8 cellular contexts compared by ENCODE assay signal in the genomic region with DNA sequence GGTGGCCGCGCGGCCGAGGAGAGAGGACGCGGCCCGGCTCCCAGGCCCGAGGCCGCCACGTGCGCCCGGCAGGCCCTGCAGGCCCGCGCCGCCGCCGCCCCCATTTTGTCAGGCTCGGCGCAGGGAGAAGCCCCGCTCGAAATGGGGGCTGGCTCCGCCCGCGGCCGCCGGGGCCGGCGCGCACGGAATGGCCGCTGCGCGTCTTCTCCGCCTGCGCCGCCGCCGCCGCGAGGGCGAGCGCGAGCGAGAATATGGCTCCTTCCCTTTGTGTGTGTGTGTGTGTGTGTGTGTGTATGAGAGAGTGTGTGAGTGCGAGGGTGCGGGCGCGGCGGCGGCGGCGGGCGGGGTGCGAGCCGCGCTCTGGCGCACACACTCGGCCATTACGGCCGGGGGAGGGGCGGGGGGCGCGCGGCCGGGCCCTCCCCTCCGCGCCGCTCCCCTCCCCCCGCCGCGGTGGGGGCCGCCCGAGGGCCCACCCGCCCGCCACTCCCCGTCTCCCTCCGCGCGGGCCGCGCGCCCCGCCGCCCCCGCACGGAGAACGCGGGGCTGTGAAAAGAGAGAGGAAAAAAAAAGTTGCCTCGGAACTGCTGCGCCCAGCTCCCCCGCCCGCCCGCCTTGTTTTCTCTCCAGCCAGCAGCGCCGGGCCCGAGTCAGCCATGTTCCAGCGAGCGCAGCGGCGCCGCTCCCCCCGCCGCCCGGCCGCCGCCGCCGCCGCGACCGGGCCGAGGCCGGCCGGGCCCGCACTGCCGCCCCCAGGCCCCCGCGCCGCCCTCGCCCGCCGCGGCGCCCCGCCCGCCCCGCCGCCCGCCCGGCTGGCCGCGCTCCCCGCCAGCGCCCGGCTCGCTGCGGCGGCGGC. TPM values are rescaled to one million over a fixed set of nuclear protein-coding genes. Genes with fewer than 3 reads are reported as not detected.
DNase-seq lines count a peak whose midpoint lies in the region; ATAC-seq and TF ChIP-seq lines count a peak whose summit lies in the region.

No MANE protein-coding gene starts in this region.

- H3K27me3 Mint-ChIP-seq in CD8-positive, alpha-beta T cell (ENCODE audit: low read depth): no peaks in the 10 kb centered on the region
- H3K27me3 Mint-ChIP-seq in neural crest cell (ENCODE audit: low read depth): peaks cover 17% of the 10 kb centered on the region

- peak overlapping the region; percentile 92 to 93 for H3K9ac ChIP-seq in stomach smooth muscle (ENCODE audit: low read length in 2 of 2)

- peak; percentile 9 to 53 for TF ChIP-seq POLR2A in Peyer's patch (IDR thresholded peaks at IDR 0.05)

- no peaks in the 10 kb centered on the region for H3K9me3 ChIP-seq in CD8-positive, alpha-beta T cell (ENCODE audit: low read length)
- H3K9me3 ChIP-seq in Peyer's patch: peaks cover 0 to 4% (median 0%) of the 10 kb centered on the region in 4 donors
- no peaks in the 10 kb centered on the region for H3K9me3 ChIP-seq in stomach smooth muscle (ENCODE audit: control insufficient read depth in 2 of 2, low read length in 2 of 2)

- peak overlapping the region; percentile 96 for H3K27ac Mint-ChIP-seq in CD8-positive, alpha-beta T cell
- H3K27ac Mint-ChIP-seq in neural crest cell (ENCODE audit: unreplicated experiment): peak overlapping the region; percentile 97

- H3K36me3 Mint-ChIP-seq in CD8-positive, alpha-beta T cell: peaks cover 33% of the 10 kb centered on the region
- H3K36me3 Mint-ChIP-seq in neural crest cell (ENCODE audit: low read depth): peaks cover 23% of the 10 kb centered on the region

- intact Hi-C loops in CD8-positive, alpha-beta T cell (cut with DNase I, micrococcal nuclease): loop anchor here (1.0 to 10.0 kb wide), 19 partner anchors 44 to 872 kb away; a partner anchor contains a TSS

- no peak for TF ChIP-seq CTCF in CD8-positive, alpha-beta T cell (IDR thresholded peaks at IDR 0.05)
- TF ChIP-seq CTCF in Peyer's patch (IDR thresholded peaks at IDR 0.05): peak in 2 of 6 experiments; percentile 8 to 12
- no peak for TF ChIP-seq CTCF in fibroblast of villous mesenchyme (IDR thresholded peaks at IDR 0.05; ENCODE audit: insufficient read depth, low read depth, low read length)
- TF ChIP-seq CTCF in neural crest cell (conservative IDR thresholded peaks at IDR 0.05): no peak

- H3K4me3 Mint-ChIP-seq in CD8-positive, alpha-beta T cell: peak overlapping the region; percentile 92
- H3K4me3 Mint-ChIP-seq in neural crest cell: peak overlapping the region; percentile 96

- no peaks in the 10 kb centered on the region for H3K9me3 Mint-ChIP-seq in CD8-positive, alpha-beta T cell
- H3K9me3 Mint-ChIP-seq in neural crest cell: no peaks in the 10 kb centered on the region

- H3K4me1 ChIP-seq in CD8-positive, alpha-beta T cell (ENCODE audit: insufficient read depth, low read length): peaks cover 26% of the 10 kb centered on the region
- H3K4me1 ChIP-seq in Peyer's patch (peaks cover 0 to 17% (median 10%) of the 10 kb centered on the region in 4 donors), stomach smooth muscle (ENCODE audit: control insufficient read depth, insufficient read depth, low read length) (peaks cover 10% of the 10 kb centered on the region)

- CTCF ChIA-PET in CD8-positive, alpha-beta T cell (lab: Charles Lee): interaction anchor here (0.7 kb wide), 1 partner anchor 151 kb away, joined by 3 read pairs; no protein-coding TSS in a partner anchor

- H3K27ac ChIP-seq in CD8-positive, alpha-beta T cell (ENCODE audit: low read depth, low read length): peak overlapping the region; percentile 92
- H3K27ac ChIP-seq in Peyer's patch: peak overlapping the region; percentile 99 to 100 (median 99)
- peak overlapping the region; percentile 93 for H3K27ac ChIP-seq in stomach smooth muscle (ENCODE audit: low read length)

- ATAC-seq in CD8-positive, alpha-beta T cell: peak; percentile 48
- ATAC-seq in GM19452 (IDR thresholded peaks at IDR 0.05; ENCODE audit: unreplicated experiment): peak; percentile 30

- H3K27me3 ChIP-seq in CD8-positive, alpha-beta T cell (ENCODE audit: insufficient read depth, low read length): no peaks in the 10 kb centered on the region
- H3K27me3 ChIP-seq in Peyer's patch: no peaks in the 10 kb centered on the region
- H3K27me3 ChIP-seq in stomach smooth muscle (ENCODE audit: control insufficient read depth in 1 of 2, insufficient read depth in 2 of 2, low read length in 2 of 2): no peaks in the 10 kb centered on the region

- DNase-seq in CD8-positive, alpha-beta T cell: peak; percentile 61 to 86 (median 71)
- DNase-seq in HT-29 (ENCODE audit: low spot score): peak; percentile 81
- peak; percentile 63 to 88 (median 87) for DNase-seq in Peyer's patch
- DNase-seq in activated effector memory CD4-positive, alpha-beta T cell treated with anti-CD3 and anti-CD28 coated beads, Interleukin-2, amount 50 U/mL, for 16 hours: peak; percentile 93
- peak; percentile 83 for DNase-seq in fibroblast of villous mesenchyme (ENCODE audit: low read depth)
- peak; percentile 59 for DNase-seq in neural crest cell (ENCODE audit: low read depth, low spot score)

- H3K4me1 Mint-ChIP-seq in CD8-positive, alpha-beta T cell (ENCODE audit: low read depth): peaks cover 29% of the 10 kb centered on the region
- H3K4me1 Mint-ChIP-seq in neural crest cell: peaks cover 43% of the 10 kb centered on the region

- H3K36me3 ChIP-seq in CD8-positive, alpha-beta T cell (ENCODE audit: insufficient read depth, low read length): peaks cover 13% of the 10 kb centered on the region
- H3K36me3 ChIP-seq in Peyer's patch (peaks cover 0 to 19% (median 0%) of the 10 kb centered on the region in 3 donors), stomach smooth muscle (ENCODE audit: control insufficient read depth in 2 of 2, insufficient read depth in 2 of 2, low read length in 2 of 2) (peaks cover 0 to 4% of the 10 kb centered on the region in 2 donors)

- POLR2A ChIA-PET in CD8-positive, alpha-beta T cell (lab: Charles Lee): interaction anchor here (0.6 to 3.7 kb wide), 15 partner anchors 9 to 615 kb away, joined by 3 to 48 read pairs (median 5); a partner anchor contains a TSS

- H3K4me3 ChIP-seq in CD8-positive, alpha-beta T cell (ENCODE audit: low read depth, low read length): peak overlapping the region; percentile 94
- peak overlapping the region; percentile 71 to 81 (median 75) for H3K4me3 ChIP-seq in Peyer's patch
- H3K4me3 ChIP-seq in fibroblast of villous mesenchyme (ENCODE audit: low read depth, low read length): peak overlapping the region; percentile 74
- H3K4me3 ChIP-seq in stomach smooth muscle (ENCODE audit: low read length in 2 of 2): peak overlapping the region; percentile 80 to 86

RNA-seq across cellular contexts. Expression of a gene that starts 1.0 kb away (rescaled TPM):
- total RNA-seq in CD8-positive, alpha-beta T cell: 100 to 1,000 TPM; 445 to 453 TPM
- total RNA-seq in HT-29 (2014; rRNA removed; shearing (Covaris generic)): 579 and 669 TPM in 2 replicates
- total RNA-seq in Peyer's patch: 100 to 1,000 TPM in 3 of 4 donors, 10 to 100 TPM in 1; 93.5 to 280 (median 154) TPM
- total RNA-seq in fibroblast of villous mesenchyme: 95.7 and 115 TPM in 2 replicates
- total RNA-seq in neural crest cell: 735 and 773 TPM in 2 replicates

RNA-seq across cellular contexts. Expression of a gene that starts 42.4 kb away (rescaled TPM):
- total RNA-seq in CD8-positive, alpha-beta T cell: not detected
- not detected in 2 replicates for total RNA-seq in HT-29 (2014; rRNA removed; shearing (Covaris generic))
- not detected for total RNA-seq in Peyer's patch
- total RNA-seq in fibroblast of villous mesenchyme: not detected in 2 replicates
- not detected in 2 replicates for total RNA-seq in neural crest cell

Comparison
In these comparisons a context has a peak if more than half of its experiments do, and no peak if none do; other contexts are left out.
1. Peak in every context shown above with its lines: DNase-seq, ATAC-seq, H3K4me3 ChIP-seq and H3K27ac ChIP-seq.